ENCODE assay signal across 19 cellular contexts in genomic region chr16:8886593-8887437, GRCh38. TPM values are rescaled to one million over a fixed set of nuclear protein-coding genes. Genes with fewer than 3 reads are reported as not detected.
DNase-seq lines count a peak whose midpoint lies in the region; ATAC-seq and TF ChIP-seq lines count a peak whose summit lies in the region.
"Had no signal": no experiment of that assay in that cellular context is flagged by ENCODE, and none has a peak within 500 bp of the region (broad histone marks: within the 10 kb centered on the region; RNA-seq: fewer than 3 reads in every experiment).

No MANE protein-coding gene starts in this region.

- peaks cover 24% of the 10 kb centered on the region for H3K36me3 Mint-ChIP-seq in CD4-positive, alpha-beta T cell (ENCODE audit: low read depth)
- H3K36me3 Mint-ChIP-seq in HFFc6 (ENCODE audit: low read depth) (peaks cover 17% of the 10 kb centered on the region), endothelial cell (ENCODE audit: low read depth, unreplicated experiment) (peaks cover 21% of the 10 kb centered on the region), mesothelial cell of epicardium (peaks cover 15% of the 10 kb centered on the region)

- no peaks in the 10 kb centered on the region for H3K79me2 ChIP-seq in osteoblast (ENCODE audit: insufficient read depth, low read length)

- peak overlapping the region; percentile 69 for H3K4me2 ChIP-seq in osteoblast (ENCODE audit: insufficient read depth, low read length)

- intact Hi-C loops in CD4-positive, alpha-beta T cell (cut with DNase I, micrococcal nuclease) = no loop called here

- POLR2A ChIA-PET in CD4-positive, alpha-beta T cell (lab: Charles Lee) = interaction anchor here (1.8 kb wide), 1 partner anchor 18 kb away, joined by 4 read pairs; the partner anchor contains the start of gene CARHSP1

- H3K9me3 ChIP-seq in CD4-positive, alpha-beta T cell (ENCODE audit: control insufficient read depth, low read length) = no peaks in the 10 kb centered on the region
- H3K9me3 ChIP-seq in osteoblast (ENCODE audit: low read depth, low read length) = no peaks in the 10 kb centered on the region
- H3K9me3 ChIP-seq: breast epithelium, thoracic aorta had no signal

- no peaks in the 10 kb centered on the region for H3K9me3 Mint-ChIP-seq in CD4-positive, alpha-beta T cell
- H3K9me3 Mint-ChIP-seq in HFFc6 (no peaks in the 10 kb centered on the region), endothelial cell (ENCODE audit: unreplicated experiment) (no peaks in the 10 kb centered on the region), mesothelial cell of epicardium (no peaks in the 10 kb centered on the region)
- H3K9me3 Mint-ChIP-seq: activated naive CD4-positive, alpha-beta T cell treated with anti-CD3 and anti-CD28 coated beads, Interleukin-2, amount 50 U/mL, for 24 hours; CD4-positive, CD25-positive, alpha-beta regulatory T cell had no signal

- peaks cover 21% of the 10 kb centered on the region for H3K4me1 Mint-ChIP-seq in CD4-positive, alpha-beta T cell (ENCODE audit: low read depth)
- H3K4me1 Mint-ChIP-seq in HFFc6 (ENCODE audit: low read depth) (peaks cover 45% of the 10 kb centered on the region), endothelial cell (ENCODE audit: unreplicated experiment) (peaks cover 5% of the 10 kb centered on the region), mesothelial cell of epicardium (no peaks in the 10 kb centered on the region)

- ATAC-seq in CD4-positive, alpha-beta T cell (ENCODE audit: poor library complexity) = no peak
- ATAC-seq in HG02623 (IDR thresholded peaks at IDR 0.05; ENCODE audit: unreplicated experiment) (no peak), HG02610 (IDR thresholded peaks at IDR 0.05; ENCODE audit: unreplicated experiment) (no peak)

- TF ChIP-seq CTCF in CD4-positive, alpha-beta T cell (IDR thresholded peaks at IDR 0.05) = no peak
- TF ChIP-seq CTCF in HFFc6 (IDR thresholded peaks at IDR 0.05) = no peak
- TF ChIP-seq CTCF in endothelial cell (IDR thresholded peaks at IDR 0.05; ENCODE audit: unreplicated experiment) = no peak
- TF ChIP-seq CTCF in osteoblast (IDR thresholded peaks at IDR 0.05; ENCODE audit: extremely low read depth, low read depth, low read length) = no peak
- no peak for TF ChIP-seq CTCF in mesothelial cell of epicardium (IDR thresholded peaks at IDR 0.05; ENCODE audit: unreplicated experiment)

- no peak overlapping the region for H3K4me3 Mint-ChIP-seq in CD4-positive, alpha-beta T cell
- peak overlapping the region; percentile 34; the same call in 1 of the 2 replicates for H3K4me3 Mint-ChIP-seq in HFFc6
- H3K4me3 Mint-ChIP-seq in endothelial cell (ENCODE audit: unreplicated experiment) = peak overlapping the region; percentile 9
- H3K4me3 Mint-ChIP-seq in mesothelial cell of epicardium = no peak overlapping the region
- H3K4me3 Mint-ChIP-seq: activated naive CD4-positive, alpha-beta T cell treated with anti-CD3 and anti-CD28 coated beads, Interleukin-2, amount 50 U/mL, for 24 hours had no signal

- CTCF ChIA-PET in CD4-positive, alpha-beta T cell (lab: Charles Lee) = interaction anchor here (0.8 to 1.7 kb wide), 2 partner anchors 50 to 89 kb away, joined by 3 to 8 read pairs; partner anchors contain the start of genes PMM2 and TMEM186

- no peak overlapping the region for H3K4me3 ChIP-seq in osteoblast (ENCODE audit: insufficient read depth, low read length)
- H3K4me3 ChIP-seq: thoracic aorta had no signal

- peaks cover 10% of the 10 kb centered on the region for H3K36me3 ChIP-seq in osteoblast (ENCODE audit: insufficient read depth, low read length)
- H3K36me3 ChIP-seq: breast epithelium had no signal

- DNase-seq in CD4-positive, alpha-beta T cell = no peak
- DNase-seq in HFFc6 (no peak), endothelial cell (ENCODE audit: low spot score) (no peak), osteoblast (ENCODE audit: insufficient read length, low spot score, missing footprints) (no peak), MV-4-11 (lab: John Stamatoyannopoulos, UW) (no peak), mesothelial cell of epicardium (ENCODE audit: low spot score in 2 of 2, unreplicated experiment in 2 of 2) (no peak)
- DNase-seq: activated T-cell treated with anti-CD3 and anti-CD28 coated beads for 4 hours; CD4-positive, CD25-positive, alpha-beta regulatory T cell; hypothalamus; NCI-H1105; NK-92 treated with Interleukin-12 subunit alpha and Interleukin-12 subunit beta, amount 100 ng/mL, for 24 hours; SHP77 treated with DMSO at 0.1 percent for 48 hours had no signal

- no peak overlapping the region for H3K27ac ChIP-seq in CD4-positive, alpha-beta T cell (ENCODE audit: low read depth, low read length)
- peak overlapping the region; percentile 60 for H3K27ac ChIP-seq in osteoblast (ENCODE audit: low read depth, low read length)
- H3K27ac ChIP-seq: breast epithelium, thoracic aorta had no signal

- H4K20me1 ChIP-seq in osteoblast (ENCODE audit: insufficient read depth, low read length) = peaks cover 44% of the 10 kb centered on the region

- H3K4me1 ChIP-seq in osteoblast (ENCODE audit: insufficient read depth, low read length) = peaks cover 41% of the 10 kb centered on the region

- H3K27ac Mint-ChIP-seq in CD4-positive, alpha-beta T cell = peak overlapping the region; percentile 60
- H3K27ac Mint-ChIP-seq in HFFc6 (peak overlapping the region; percentile 84), endothelial cell (ENCODE audit: unreplicated experiment) (no peak overlapping the region), mesothelial cell of epicardium (no peak overlapping the region)
- H3K27ac Mint-ChIP-seq: activated naive CD4-positive, alpha-beta T cell treated with anti-CD3 and anti-CD28 coated beads, Interleukin-2, amount 50 U/mL, for 24 hours had no signal

- H3K27me3 Mint-ChIP-seq in CD4-positive, alpha-beta T cell = peaks cover 9% of the 10 kb centered on the region
- peaks cover 13% of the 10 kb centered on the region for H3K27me3 Mint-ChIP-seq in HFFc6 (ENCODE audit: insufficient read depth)
- H3K27me3 Mint-ChIP-seq in endothelial cell (ENCODE audit: unreplicated experiment) = peaks cover 12% of the 10 kb centered on the region
- no peaks in the 10 kb centered on the region for H3K27me3 Mint-ChIP-seq in mesothelial cell of epicardium (ENCODE audit: low read depth)
- H3K27me3 Mint-ChIP-seq: activated naive CD4-positive, alpha-beta T cell treated with anti-CD3 and anti-CD28 coated beads, Interleukin-2, amount 50 U/mL, for 24 hours had no signal

- no peak overlapping the region for H2AFZ ChIP-seq in osteoblast (ENCODE audit: low read length)

- H3K27me3 ChIP-seq in CD4-positive, alpha-beta T cell (ENCODE audit: control insufficient read depth, insufficient read depth, low read length) = no peaks in the 10 kb centered on the region
- H3K27me3 ChIP-seq in osteoblast (ENCODE audit: insufficient read depth, low read length) = no peaks in the 10 kb centered on the region
- H3K27me3 ChIP-seq: breast epithelium had no signal

RNA-seq across cellular contexts. Expression of gene LITAFD, which starts 4.7 kb away (rescaled TPM):
- under 1 TPM in 1 of 2 experiments, not detected in 1; 0.60 TPM for total RNA-seq in CD4-positive, alpha-beta T cell
- total RNA-seq in HFFc6 (2021; fragmentation: NEBNext Ultra II Directional; extraction: Animal tissue kit (Norgen Biotek cat#: 25700)) = not detected
- not detected for total RNA-seq in endothelial cell (ENCODE audit: unreplicated experiment)
- not detected in 2 replicates for total RNA-seq in osteoblast
- total RNA-seq in mesothelial cell of epicardium = not detected in 3 replicates
- total RNA-seq: breast epithelium; CD4-positive, CD25-positive, alpha-beta regulatory T cell; fibroblast of lung; IMR-90; thoracic aorta had no signal

RNA-seq across cellular contexts. Expression of gene CARHSP1, which starts 18.0 kb away (rescaled TPM):
- total RNA-seq in CD4-positive, alpha-beta T cell = 10 to 100 TPM; 25.5 to 27.8 TPM
- 100 to 1,000 TPM in 3 of 6 experiments, 10 to 100 TPM in 3; 91.4 to 114 (median 97.9) TPM for total RNA-seq in HFFc6 (2021; fragmentation: NEBNext Ultra II Directional; extraction: Animal tissue kit (Norgen Biotek cat#: 25700))
- total RNA-seq in endothelial cell (ENCODE audit: unreplicated experiment) (127 TPM), osteoblast (92.6 and 107 TPM in 2 replicates), mesothelial cell of epicardium (78.6 to 84.2 TPM (median 80.3 TPM) in 3 replicates)

Comparison
In these comparisons a context has a peak if more than half of its experiments do, and no peak if none do; other contexts are left out.
1. H3K27ac Mint-ChIP-seq: peak in CD4-positive, alpha-beta T cell (single experiment) and HFFc6 (single experiment); none in endothelial cell (single experiment) and mesothelial cell of epicardium (single experiment).
2. H3K4me3 Mint-ChIP-seq: peak in HFFc6 (single experiment) and endothelial cell (single experiment); none in CD4-positive, alpha-beta T cell (single experiment) and mesothelial cell of epicardium (single experiment).